In genomic region chr3:156554515-156554841, GRCh38 we compare ENCODE assay signal across 8 cellular contexts. TPM values are rescaled to one million over a fixed set of nuclear protein-coding genes. Genes with fewer than 3 reads are reported as not detected.
A peak's percentile ranks its signal among the peaks of the same experiment; 100 is the strongest.
DNase-seq lines count a peak whose midpoint lies in the region; ATAC-seq and TF ChIP-seq lines count a peak whose summit lies in the region.

No MANE protein-coding gene starts in this region.

- H3K27me3 ChIP-seq in left ventricle myocardium inferior (ENCODE audit: low read depth): no peaks in the 10 kb centered on the region
- H3K27me3 ChIP-seq in uterus: no peaks in the 10 kb centered on the region

- H3K9me3 ChIP-seq in left ventricle myocardium inferior (replicated peaks): no peaks in the 10 kb centered on the region
- H3K9me3 ChIP-seq in uterus: no peaks in the 10 kb centered on the region

- no peaks in the 10 kb centered on the region for H3K9me3 Mint-ChIP-seq in memory B cell

- peak overlapping the region; percentile 77 for H3K27ac Mint-ChIP-seq in memory B cell

- peak overlapping the region; percentile 96 for H3K27ac ChIP-seq in left ventricle myocardium inferior (replicated peaks)
- peak overlapping the region; percentile 81 to 89 for H3K27ac ChIP-seq in uterus

- H3K36me3 Mint-ChIP-seq in memory B cell: peaks cover 12% of the 10 kb centered on the region

- intact Hi-C loops in left ventricle myocardium inferior (cut with micrococcal nuclease): loop anchor here (10.0 kb wide), 1 partner anchor 120 kb away; the partner anchor contains the start of gene TIPARP
- intact Hi-C loops in Right ventricle myocardium superior (cut with DNase I): loop anchor here (5.0 kb wide), 1 partner anchor 533 kb away; no protein-coding TSS in a partner anchor
- intact Hi-C loops in uterus (cut with DNase I; ENCODE audit: low total_unique reads): no loop called here

- H3K36me3 ChIP-seq in left ventricle myocardium inferior: peaks cover 30% of the 10 kb centered on the region
- H3K36me3 ChIP-seq in uterus: no peaks in the 10 kb centered on the region

- no peaks in the 10 kb centered on the region for H3K27me3 Mint-ChIP-seq in memory B cell

- DNase-seq in left ventricle myocardium inferior (no peak), Right ventricle myocardium superior (no peak), astrocyte of the spinal cord (ENCODE audit: low read depth, low spot score) (peak; percentile 18), memory B cell (ENCODE audit: low spot score in 2 of 2) (no peak), uterus (no peak), NCI-H2227 (lab: John Stamatoyannopoulos, UW; ENCODE audit: unreplicated experiment) (no peak)

- in situ Hi-C loops in astrocyte of the spinal cord (cut with HindIII; ENCODE audit: low sequenced_read_pairs): no loop called here

- H3K4me3 Mint-ChIP-seq in memory B cell: peak overlapping the region; percentile 96

- ATAC-seq in Right ventricle myocardium superior (ENCODE audit: poor library complexity) (no peak), memory B cell (ENCODE audit: low read depth) (peak; percentile 5), HG03565 (IDR thresholded peaks at IDR 0.05; ENCODE audit: unreplicated experiment) (no peak), HG03095 (IDR thresholded peaks at IDR 0.05; ENCODE audit: unreplicated experiment) (no peak)

- peak overlapping the region; percentile 90 for H3K4me3 ChIP-seq in left ventricle myocardium inferior
- peak overlapping the region; percentile 86 for H3K4me3 ChIP-seq in astrocyte of the spinal cord (ENCODE audit: low read depth, low read length)
- H3K4me3 ChIP-seq in uterus: peak overlapping the region; percentile 92 to 99

- TF ChIP-seq POLR2A in uterus (IDR thresholded peaks at IDR 0.05): no peak

- H3K4me1 ChIP-seq in left ventricle myocardium inferior (peaks cover 69% of the 10 kb centered on the region), uterus (no peaks in the 10 kb centered on the region)

- H3K4me1 Mint-ChIP-seq in memory B cell: peaks cover 22% of the 10 kb centered on the region

- TF ChIP-seq CTCF in left ventricle myocardium inferior (IDR thresholded peaks at IDR 0.05; ENCODE audit: borderline replicate concordance) (no peak), astrocyte of the spinal cord (IDR thresholded peaks at IDR 0.05; ENCODE audit: low read depth, low read length) (no peak), uterus (IDR thresholded peaks at IDR 0.05) (no peak)

RNA-seq across cellular contexts. Expression of gene SSR3, which starts 0.4 kb away (rescaled TPM):
- 208 TPM for total RNA-seq in left ventricle myocardium inferior
- total RNA-seq in Right ventricle myocardium superior: 192 TPM
- 100 to 1,000 TPM in 3 of 4 donors, 10 to 100 TPM in 1; 96.8 to 172 (median 128) TPM for total RNA-seq in uterus
